Comparison of ENCODE assay signal across 28 cellular contexts in genomic region chr1:160534823-160535605, GRCh38. TPM values are rescaled to one million over a fixed set of nuclear protein-coding genes. Genes with fewer than 3 reads are reported as not detected.
DNase-seq lines count a peak whose midpoint lies in the region; TF ChIP-seq lines count a peak whose summit lies in the region.
"Had no signal": no experiment of that assay in that cellular context is flagged by ENCODE, and none has a peak within 500 bp of the region (broad histone marks: within the 10 kb centered on the region; RNA-seq: fewer than 3 reads in every experiment).

No MANE protein-coding gene starts in this region.

- no peaks in the 10 kb centered on the region for H3K36me3 ChIP-seq in H7 (replicated peaks; ENCODE audit: control insufficient read depth, insufficient read depth, low read length)
- H3K36me3 ChIP-seq in OCI-LY7 (ENCODE audit: insufficient read depth, low read length), result peaks cover 24% of the 10 kb centered on the region; the same call in 1 of the 2 replicates
- H3K36me3 ChIP-seq: heart left ventricle, upper lobe of right lung had no signal

- peaks cover 18% of the 10 kb centered on the region for H3K4me1 ChIP-seq in OCI-LY7 (ENCODE audit: insufficient read depth, low read length, poor library complexity, severe bottlenecking)

- no peaks in the 10 kb centered on the region for H3K79me2 ChIP-seq in OCI-LY7 (ENCODE audit: insufficient read depth, low read depth, low read length)

- POLR2A ChIA-PET in OCI-LY7 (lab: Charles Lee), result interaction anchor here (0.8 kb wide), 2 partner anchors 12 to 88 kb away, joined by 3 read pairs; no protein-coding TSS in a partner anchor

- no peak overlapping the region for H3K27ac ChIP-seq in OCI-LY7 (ENCODE audit: low read depth, low read length, poor library complexity, severe bottlenecking)
- H3K27ac ChIP-seq: heart left ventricle, upper lobe of right lung had no signal

- H3K27me3 ChIP-seq in H7 (ENCODE audit: control insufficient read depth, insufficient read depth, low read length), result no peaks in the 10 kb centered on the region; the same call in 1 of the 2 replicates
- H3K27me3 ChIP-seq: body of pancreas, upper lobe of right lung had no signal

- TF ChIP-seq POLR2A in erythroblast (IDR thresholded peaks at IDR 0.05; ENCODE audit: low read length), result no peak

- no TSS peak for BruUV-seq in OCI-LY7 (replicated peaks; lab: Mats Ljungman, UMichigan)

- intact Hi-C loops in OCI-LY7 (cut with micrococcal nuclease; ENCODE audit: unreplicated experiment), result no loop called here

- DNase-seq in DMS 273 (lab: John Stamatoyannopoulos, UW; ENCODE audit: unreplicated experiment) (peak; percentile 7), DMS 273 treated with DMSO at 0.1 percent for 48 hours (lab: John Stamatoyannopoulos, UW) (no peak), H7 (peak; percentile 54), OCI-LY7 (ENCODE audit: low spot score) (peak; percentile 50), erythroblast (lab: John Stamatoyannopoulos, UW) (peak; percentile 34 to 38), NOMO-1 (lab: John Stamatoyannopoulos, UW; ENCODE audit: unreplicated experiment in 2 of 2) (no peak), HPDE6-E6E7 (ENCODE audit: extremely low spot score) (no peak), NCI-H1105 treated with DMSO at 0.1 percent for 48 hours (lab: John Stamatoyannopoulos, UW) (no peak)
- DNase-seq: 8988T; activated CD4-positive, alpha-beta T cell treated with anti-CD3 and anti-CD28 coated beads, Interleukin-2, amount 50 U/mL, for 48 hours; activated effector memory CD4-positive, alpha-beta T cell treated with anti-CD3 and anti-CD28 coated beads, Interleukin-2, amount 50 U/mL, for 16 hours; activated T-cell treated with anti-CD3 and anti-CD28 coated beads for 4 hours; body of pancreas; CD8-positive, alpha-beta T cell; DMS79; heart left ventricle; KBM-7; mammary epithelial cell; NCI-H1048; NCI-H1930; NCI-H2227 treated with DMSO at 0.1 percent for 48 hours; SHP77 treated with DMSO at 0.1 percent for 48 hours; stimulated activated CD4-positive, alpha-beta T cell treated with anti-CD3 and anti-CD28 coated beads, Interleukin-2, amount 100 ng/mL, for 24 hours; substantia nigra; upper lobe of right lung had no signal

- peak; percentile 76 for TF ChIP-seq CTCF in OCI-LY7 (conservative IDR thresholded peaks at IDR 0.05; ENCODE audit: low read length)

- H3K9me3 ChIP-seq in OCI-LY7 (ENCODE audit: low read length), result peaks cover 57% of the 10 kb centered on the region
- H3K9me3 ChIP-seq: body of pancreas had no signal

- CTCF ChIA-PET in OCI-LY7 (lab: Charles Lee; ENCODE audit: unreplicated experiment), result interaction anchor here (0.7 kb wide), 1 partner anchor 13 kb away, joined by 3 read pairs; no protein-coding TSS in a partner anchor

- H3K9me2 ChIP-seq in OCI-LY7 (ENCODE audit: insufficient read depth, low read length), result no peaks in the 10 kb centered on the region

- no peaks in the 10 kb centered on the region for H4K20me1 ChIP-seq in OCI-LY7 (ENCODE audit: insufficient read depth, low read length)

- no peak overlapping the region for H3K4me3 ChIP-seq in H7 (ENCODE audit: insufficient read depth, low read depth, low read length)
- no peak overlapping the region for H3K4me3 ChIP-seq in OCI-LY7 (ENCODE audit: low read depth, low read length, poor library complexity, severe bottlenecking)
- H3K4me3 ChIP-seq: body of pancreas, heart left ventricle, upper lobe of right lung had no signal

- H2AFZ ChIP-seq in OCI-LY7 (ENCODE audit: low read length), result no peak overlapping the region

- no peak overlapping the region for H3K4me2 ChIP-seq in OCI-LY7 (ENCODE audit: low read length)

RNA-seq across cellular contexts. Expression of gene SLAMF6, which starts 12.0 kb away (rescaled TPM):
- not detected in 2 replicates for total RNA-seq in H7 (2014; rRNA removed; shearing (Covaris generic))
- total RNA-seq in OCI-LY7 (2014; rRNA removed; shearing (Covaris generic)), result 39.8 and 43.0 TPM in 2 replicates
- 65.1 and 72.4 TPM in 2 replicates for total RNA-seq in OCI-LY7 (2022)
- total RNA-seq: cerebellum, HT-29, mammary epithelial cell, pulmonary artery endothelial cell had no signal

RNA-seq across cellular contexts. Expression of gene CD84, which starts 44.3 kb away (rescaled TPM):
- not detected in 2 replicates for total RNA-seq in H7 (2014; rRNA removed; shearing (Covaris generic))
- 23.3 and 23.4 TPM in 2 replicates for total RNA-seq in OCI-LY7 (2014; rRNA removed; shearing (Covaris generic))
- total RNA-seq in OCI-LY7 (2022), result 22.2 and 28.8 TPM in 2 replicates
- total RNA-seq: HT-29, mammary epithelial cell, pulmonary artery endothelial cell had no signal

Comparison
In these comparisons a context has a peak if more than half of its experiments do, and no peak if none do; other contexts are left out.
1. DNase-seq: peak in DMS 273 (single experiment), H7 (single experiment), OCI-LY7 (single experiment) and erythroblast (2 of 2); none in DMS 273 treated with DMSO at 0.1 percent for 48 hours (single experiment), NOMO-1 (0 of 2), HPDE6-E6E7 (single experiment) and NCI-H1105 treated with DMSO at 0.1 percent for 48 hours (single experiment).
2. RNA of gene SLAMF6, which starts 12.0 kb away (total RNA-seq): 39.8 to 72.4 TPM in OCI-LY7; not detected in H7; every median in the first group is over 10 times any median in the second.
3. RNA of gene CD84, which starts 44.3 kb away (total RNA-seq): 22.2 to 28.8 TPM in OCI-LY7; not detected in H7; every median in the first group is over 10 times any median in the second.